9 cellular contexts compared by ENCODE assay signal in genomic region chr10:72133517-72133916, GRCh38. TPM values are rescaled to one million over a fixed set of nuclear protein-coding genes. Genes with fewer than 3 reads are reported as not detected.
DNase-seq lines count a peak whose midpoint lies in the region; ATAC-seq and TF ChIP-seq lines count a peak whose summit lies in the region.
"Had no signal": no experiment of that assay in that cellular context is flagged by ENCODE, and none has a peak within 500 bp of the region (broad histone marks: within the 10 kb centered on the region; RNA-seq: fewer than 3 reads in every experiment).

No MANE protein-coding gene starts in this region.

- H3K4me1 Mint-ChIP-seq in CD4-positive, alpha-beta T cell (ENCODE audit: low read depth) = peaks cover 44% of the 10 kb centered on the region
- H3K4me1 Mint-ChIP-seq in central memory CD8-positive, alpha-beta T cell = peaks cover 15% of the 10 kb centered on the region

- H3K27me3 Mint-ChIP-seq in CD4-positive, alpha-beta T cell = no peaks in the 10 kb centered on the region
- no peaks in the 10 kb centered on the region for H3K27me3 Mint-ChIP-seq in central memory CD8-positive, alpha-beta T cell

- peaks cover 7% of the 10 kb centered on the region for H3K36me3 Mint-ChIP-seq in CD4-positive, alpha-beta T cell (ENCODE audit: low read depth)
- peaks cover 6% of the 10 kb centered on the region for H3K36me3 Mint-ChIP-seq in central memory CD8-positive, alpha-beta T cell (ENCODE audit: insufficient read depth)

- no peak overlapping the region for H3K4me3 Mint-ChIP-seq in CD4-positive, alpha-beta T cell
- no peak overlapping the region for H3K4me3 Mint-ChIP-seq in central memory CD8-positive, alpha-beta T cell

- no peak overlapping the region for H3K4me3 ChIP-seq in testis
- H3K4me3 ChIP-seq: cardiac muscle cell had no signal

- DNase-seq in CD4-positive, alpha-beta T cell = no peak
- no peak for DNase-seq in central memory CD8-positive, alpha-beta T cell (ENCODE audit: low spot score in 2 of 2)
- DNase-seq in NCI-H2107 treated with DMSO at 0.1 percent for 48 hours (lab: John Stamatoyannopoulos, UW; ENCODE audit: unreplicated experiment) = no peak
- DNase-seq in GF-D8 (lab: John Stamatoyannopoulos, UW) = no peak
- no peak for DNase-seq in testis
- DNase-seq in stimulated activated CD4-positive, alpha-beta T cell treated with anti-CD3 and anti-CD28 coated beads, Interleukin-2, amount 100 ng/mL, for 48 hours = no peak

- no peaks in the 10 kb centered on the region for H3K4me1 ChIP-seq in testis

- POLR2A ChIA-PET in CD4-positive, alpha-beta T cell (lab: Charles Lee) = interaction anchor here (1.0 kb wide), 1 partner anchor 55 kb away, joined by 3 read pairs; no protein-coding TSS in a partner anchor

- no peaks in the 10 kb centered on the region for H3K27me3 ChIP-seq in CD4-positive, alpha-beta T cell (ENCODE audit: control insufficient read depth, insufficient read depth, low read length)
- no peaks in the 10 kb centered on the region for H3K27me3 ChIP-seq in testis
- H3K27me3 ChIP-seq: cardiac muscle cell had no signal

- no peaks in the 10 kb centered on the region for H3K9me3 Mint-ChIP-seq in CD4-positive, alpha-beta T cell
- no peaks in the 10 kb centered on the region for H3K9me3 Mint-ChIP-seq in central memory CD8-positive, alpha-beta T cell

- H3K27ac ChIP-seq in CD4-positive, alpha-beta T cell (ENCODE audit: low read depth, low read length) = no peak overlapping the region
- no peak overlapping the region for H3K27ac ChIP-seq in testis
- H3K27ac ChIP-seq: cardiac muscle cell had no signal

- intact Hi-C loops in CD4-positive, alpha-beta T cell (cut with DNase I, micrococcal nuclease) = loop anchor here in 1 of 2 experiments (2.0 kb wide), 2 partner anchors 89 to 207 kb away; no protein-coding TSS in a partner anchor
- intact Hi-C loops in testis (cut with DNase I; ENCODE audit: low total_unique reads) = no loop called here

- TF ChIP-seq CTCF in CD4-positive, alpha-beta T cell (IDR thresholded peaks at IDR 0.05) = no peak
- no peak for TF ChIP-seq CTCF in testis (IDR thresholded peaks at IDR 0.05)

- no peak for TF ChIP-seq POLR2A in testis (IDR thresholded peaks at IDR 0.05)

- ATAC-seq in CD4-positive, alpha-beta T cell (ENCODE audit: poor library complexity) = no peak
- ATAC-seq in GM19397 (IDR thresholded peaks at IDR 0.05; ENCODE audit: unreplicated experiment) = peak; percentile 62
- peak; percentile 81 for ATAC-seq in HG03442 (IDR thresholded peaks at IDR 0.05; ENCODE audit: unreplicated experiment)
- no peak for ATAC-seq in central memory CD8-positive, alpha-beta T cell (replicated peaks; ENCODE audit: extremely low read depth, poor library complexity, severe bottlenecking)

- no peaks in the 10 kb centered on the region for H3K9me3 ChIP-seq in CD4-positive, alpha-beta T cell (ENCODE audit: control insufficient read depth, low read length)
- no peaks in the 10 kb centered on the region for H3K9me3 ChIP-seq in testis

- H3K36me3 ChIP-seq in testis (ENCODE audit: low read depth, missing control alignments) = no peaks in the 10 kb centered on the region

- peak overlapping the region; percentile 45 for H3K27ac Mint-ChIP-seq in CD4-positive, alpha-beta T cell
- peak overlapping the region; percentile 5 for H3K27ac Mint-ChIP-seq in central memory CD8-positive, alpha-beta T cell (ENCODE audit: low read depth)

- CTCF ChIA-PET in CD4-positive, alpha-beta T cell (lab: Charles Lee) = interaction anchor here (1.0 to 1.4 kb wide), 2 partner anchors 196 to 204 kb away, joined by 3 to 5 read pairs; no protein-coding TSS in a partner anchor

RNA-seq across cellular contexts. Expression of gene SPOCK2, which starts 45.2 kb away (rescaled TPM):
- 100 to 1,000 TPM; 976 to 998 TPM for total RNA-seq in CD4-positive, alpha-beta T cell
- total RNA-seq in testis = 100 to 1,000 TPM; 113 to 212 TPM
- polyA plus RNA-seq in testis (ENCODE audit: insufficient read depth, low read depth, low replicate concordance) = 73.6 TPM

Comparison
In these comparisons a context has a peak if more than half of its experiments do, and no peak if none do; other contexts are left out.
1. ATAC-seq: peak in GM19397 (single experiment) and HG03442 (single experiment); none in CD4-positive, alpha-beta T cell (single experiment) and central memory CD8-positive, alpha-beta T cell (single experiment).
2. RNA of gene SPOCK2, which starts 45.2 kb away (total RNA-seq): 976 to 998 TPM in CD4-positive, alpha-beta T cell; 113 to 212 TPM in testis; every median in the first group is over 4 times any median in the second.